ENCODE assay signal across 8 cellular contexts in the genomic region with DNA sequence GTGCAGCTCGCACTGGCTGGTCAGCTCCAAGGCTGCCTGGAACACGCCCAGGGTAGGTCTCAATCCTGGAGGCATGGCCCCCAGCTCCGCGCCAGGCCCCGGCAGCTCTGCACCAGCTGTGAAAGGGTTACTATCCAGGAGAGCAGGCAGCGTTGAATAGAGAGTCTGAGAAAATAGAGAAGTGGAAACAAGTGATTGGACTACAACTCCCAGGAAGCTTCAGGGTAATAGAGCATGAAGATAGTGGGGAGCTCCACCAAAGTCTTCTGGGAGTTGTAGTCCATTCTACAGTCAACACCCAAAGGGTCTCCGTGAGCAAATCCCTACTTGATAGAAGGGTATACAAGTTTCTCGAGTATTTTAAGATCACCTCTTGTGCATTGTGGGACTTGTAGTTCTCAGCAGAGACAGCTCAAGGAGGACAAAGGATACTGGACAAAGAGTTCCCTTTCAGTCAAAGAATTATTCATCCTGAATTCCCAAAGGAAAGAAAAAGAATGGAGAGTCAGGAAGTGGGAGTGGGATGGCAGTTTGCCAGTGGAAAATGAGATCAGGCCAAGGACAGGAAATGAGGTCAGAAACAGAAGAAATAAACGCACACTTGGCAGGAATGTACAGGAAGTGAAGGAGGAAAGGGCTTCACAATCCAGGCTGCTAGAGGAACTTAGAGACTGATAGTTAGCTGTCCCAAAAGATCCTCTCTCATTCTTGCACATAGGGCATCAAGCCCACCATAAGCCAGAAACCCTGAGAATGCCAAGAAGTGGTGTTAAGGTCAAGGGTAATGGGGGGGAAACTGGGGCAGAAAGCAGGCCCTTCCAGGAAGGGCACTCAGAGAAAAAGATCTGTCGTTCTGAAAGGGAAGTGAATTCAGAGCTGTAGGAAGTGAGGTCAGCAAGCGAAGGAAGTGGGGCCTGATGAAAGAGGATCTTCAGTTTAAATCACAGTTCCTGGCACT. TPM values are rescaled to one million over a fixed set of nuclear protein-coding genes. Genes with fewer than 3 reads are reported as not detected.
DNase-seq lines count a peak whose midpoint lies in the region; ATAC-seq and TF ChIP-seq lines count a peak whose summit lies in the region.

No MANE protein-coding gene starts in this region.

- H3K56ac ChIP-seq in IMR-90 (ENCODE audit: extremely low read depth, insufficient read depth, low read length), result peak overlapping the region; percentile 1

- H3K36me3 ChIP-seq in IMR-90 (ENCODE audit: control insufficient read depth, insufficient read depth, low read length), result no peaks in the 10 kb centered on the region
- peaks cover 0 to 6% (median 2%) of the 10 kb centered on the region in 4 donors for H3K36me3 ChIP-seq in stomach

- H3K79me1 ChIP-seq in IMR-90 (ENCODE audit: low read depth in 1 of 2, low read length in 2 of 2), result no peaks in the 10 kb centered on the region

- peak overlapping the region; percentile 82; the same call in 2 of the 3 replicates for H2BK15ac ChIP-seq in IMR-90 (ENCODE audit: low read depth, low read length)

- no peak overlapping the region; the same call in 1 of the 2 replicates for H3K4me2 ChIP-seq in IMR-90 (ENCODE audit: low read depth, low read length)

- H3K4ac ChIP-seq in IMR-90 (ENCODE audit: low read depth, low read length), result peak overlapping the region; percentile 98

- TF ChIP-seq EP300 in stomach (IDR thresholded peaks at IDR 0.05), result no peak

- H3K9me3 ChIP-seq in IMR-90 (ENCODE audit: control insufficient read depth, insufficient read depth, low read length) (no peaks in the 10 kb centered on the region), stomach (no peaks in the 10 kb centered on the region)

- TF ChIP-seq POLR2A in IMR-90 (IDR thresholded peaks at IDR 0.05; ENCODE audit: low read depth, low read length) (no peak), stomach (IDR thresholded peaks at IDR 0.05) (no peak)

- WGBS in IMR-90 (ENCODE audit: extremely low coverage in 2 of 2, insufficient read length in 1 of 2), 2 experiments, result 17% methylated on average over 2 of the region's 11 CpGs; no CpG with 5 or more reads in 1 of the 2 experiments
- 44 to 55% (median 53%) methylated on average over 11 of the region's 11 CpGs for WGBS in stomach, 5 donors

- H2BK5ac ChIP-seq in IMR-90 (ENCODE audit: low read depth, low read length, poor library complexity, severe bottlenecking), result peak overlapping the region; percentile 95

- H3K4me3 ChIP-seq in IMR-90 (ENCODE audit: insufficient read depth, low read depth, low read length) (no peak overlapping the region), stomach (no peak overlapping the region)

- H2AK5ac ChIP-seq in IMR-90 (ENCODE audit: low read depth, low read length), result peak overlapping the region; percentile 95

- peak overlapping the region; percentile 93 for H2AFZ ChIP-seq in IMR-90 (replicated peaks; ENCODE audit: low read length, poor library complexity)

- H3K27ac ChIP-seq in IMR-90 (ENCODE audit: insufficient read depth, low read length) (peak overlapping the region; percentile 44), layer of hippocampus (ENCODE audit: low read depth, low read length) (peak overlapping the region; percentile 49), stomach (peak overlapping the region; percentile 2 to 70 (median 66))

- intact Hi-C loops in IMR-90 (cut with micrococcal nuclease) (no loop called here), stomach (cut with DNase I; ENCODE audit: low total_unique reads) (no loop called here)

- peak overlapping the region; percentile 89 for H4K91ac ChIP-seq in IMR-90 (ENCODE audit: insufficient read depth, low read depth, low read length)

- POLR2A ChIA-PET in IMR-90 (lab: Charles Lee; ENCODE audit: unreplicated experiment), result interaction anchor here (0.6 kb wide), 2 partner anchors 9 to 279 kb away, joined by 3 to 4 read pairs; no protein-coding TSS in a partner anchor

- peak; percentile 90 for DNase-seq in Caki2 (ENCODE audit: low read depth)
- DNase-seq in IMR-90, result peak; percentile 93
- DNase-seq in RPMI8226, result peak; percentile 67
- peak; percentile 64 for DNase-seq in central memory CD4-positive, alpha-beta T cell
- DNase-seq in stomach, result no peak
- DNase-seq in NCI-H524 treated with DMSO at 0.1 percent for 48 hours (lab: John Stamatoyannopoulos, UW), result no peak

- peak overlapping the region; percentile 97 for H3K14ac ChIP-seq in IMR-90 (replicated peaks; ENCODE audit: low read depth, low read length)

- dilution Hi-C loops in IMR-90 (cut with HindIII; ENCODE audit: low sequenced_read_pairs, unreplicated experiment), result no loop called here

- peak overlapping the region; percentile 86 for H2AK9ac ChIP-seq in IMR-90 (replicated peaks; ENCODE audit: low read depth, low read length, poor library complexity)

- peak overlapping the region; percentile 75 for H2BK20ac ChIP-seq in IMR-90 (ENCODE audit: low read depth, low read length)

- H3K18ac ChIP-seq in IMR-90 (ENCODE audit: low read depth, low read length), result peak overlapping the region; percentile 80; the same call in 1 of the 2 replicates

- H3K23ac ChIP-seq in IMR-90 (ENCODE audit: low read depth, low read length), result peak overlapping the region; percentile 90; the same call in 1 of the 2 replicates

- H3K4me1 ChIP-seq in IMR-90 (ENCODE audit: control insufficient read depth, insufficient read depth, low read length) (peaks cover 4% of the 10 kb centered on the region; the same call in 1 of the 2 replicates), stomach (peaks cover 9 to 33% (median 16%) of the 10 kb centered on the region in 4 donors)

- H4K8ac ChIP-seq in IMR-90 (ENCODE audit: low read depth in 2 of 2, low read length in 2 of 2), result peak overlapping the region; percentile 91 to 100

- no TSS peak for BruUV-seq in IMR-90 (replicated peaks; lab: Mats Ljungman, UMichigan)

- H3K9ac ChIP-seq in IMR-90 (ENCODE audit: low read depth, low read length), result peak overlapping the region; percentile 7; the same call in 1 of the 2 replicates

- H3K27me3 ChIP-seq in IMR-90 (ENCODE audit: control insufficient read depth, insufficient read depth, low read length) (no peaks in the 10 kb centered on the region; the same call in 1 of the 2 replicates), layer of hippocampus (ENCODE audit: control insufficient read depth, insufficient read depth, low read length) (no peaks in the 10 kb centered on the region), stomach (peaks cover 0 to under 1% (median 0%) of the 10 kb centered on the region in 3 donors)

- CTCF ChIA-PET in IMR-90 (lab: Yijun Ruan, JAX), result no interaction called here

- H3K9me1 ChIP-seq in IMR-90 (ENCODE audit: insufficient read depth, low read length), result peaks cover 5% of the 10 kb centered on the region

- no peaks in the 10 kb centered on the region for H4K20me1 ChIP-seq in IMR-90 (ENCODE audit: insufficient read depth, low read length)

- TF ChIP-seq CTCF in IMR-90 (conservative IDR thresholded peaks at IDR 0.05; ENCODE audit: low read depth, low read length) (no peak), stomach (IDR thresholded peaks at IDR 0.05) (no peak)

- ATAC-seq in IMR-90 (ENCODE audit: low read depth), result peak; percentile 28
- ATAC-seq in HG03045 (IDR thresholded peaks at IDR 0.05; ENCODE audit: unreplicated experiment), result no peak

- no peak for TF ChIP-seq RAD21 in IMR-90 (IDR thresholded peaks at IDR 0.05; ENCODE audit: low read length)

- in situ Hi-C loops in Caki2 (cut with HindIII; ENCODE audit: low pct_unique_long_range_greater_than_20kb, low sequenced_read_pairs) (no loop called here), IMR-90 (cut with MboI; ENCODE audit: low sequenced_read_pairs) (no loop called here)

- H2BK120ac ChIP-seq in IMR-90 (ENCODE audit: low read depth, low read length), result peak overlapping the region; percentile 82

- H4K5ac ChIP-seq in IMR-90 (ENCODE audit: low read depth, low read length), result peak overlapping the region; percentile 96

RNA-seq across cellular contexts. Expression of a gene that starts 5.5 kb away (rescaled TPM):
- 0.34 TPM in 1 of 2 replicates, not detected in the other for total RNA-seq in Caki2 (2014; rRNA removed; shearing (Covaris generic); ENCODE audit: low replicate concordance)
- total RNA-seq in IMR-90 (2012; rRNA removed) (0.18 and 0.28 TPM in 2 replicates), stomach (1 to 10 TPM in 1 of 5 donors, under 1 TPM in 1, not detected in 3; 0.55 to 3.6 TPM)
- polyA plus RNA-seq in IMR-90 (2012; rRNA removed) (1.9 and 2.7 TPM in 2 replicates), stomach (1 to 10 TPM in 2 of 3 donors, under 1 TPM in 1; 0.46 to 1.5 (median 1.5) TPM)
- 2.2 and 3.7 TPM in 2 replicates for polyA plus RNA-seq in IMR-90 (2012; cell fraction: cytosol; rRNA removed)
- polyA plus RNA-seq in IMR-90 (2012; cell fraction: nucleus; rRNA removed; ENCODE audit: low replicate concordance), result 2.3 and 4.1 TPM in 2 replicates

RNA-seq across cellular contexts. Expression of a gene that starts 15.3 kb away (rescaled TPM):
- total RNA-seq in Caki2 (2014; rRNA removed; shearing (Covaris generic); ENCODE audit: low replicate concordance), result not detected in 2 replicates
- total RNA-seq in IMR-90 (2012; rRNA removed), result under 0.01 and 0.18 TPM in 2 replicates
- polyA plus RNA-seq in IMR-90 (2012; rRNA removed), result 0.51 and 0.67 TPM in 2 replicates
- 0.63 and 1.0 TPM in 2 replicates for polyA plus RNA-seq in IMR-90 (2012; cell fraction: cytosol; rRNA removed)
- 0.36 and 0.79 TPM in 2 replicates for polyA plus RNA-seq in IMR-90 (2012; cell fraction: nucleus; rRNA removed; ENCODE audit: low replicate concordance)
- total RNA-seq in stomach, result 10 to 100 TPM in 1 of 5 donors, 1 to 10 TPM in 4; 4.7 to 26.8 (median 8.8) TPM
- polyA plus RNA-seq in stomach, result 10 to 100 TPM; 11.1 to 44.9 (median 29.3) TPM

RNA-seq across cellular contexts. Expression of a gene that starts 21.6 kb away (rescaled TPM):
- total RNA-seq in Caki2 (2014; rRNA removed; shearing (Covaris generic); ENCODE audit: low replicate concordance), result 2.4 TPM in 1 of 2 replicates, not detected in the other
- total RNA-seq in IMR-90 (2012; rRNA removed) (not detected in 2 replicates), stomach (10 to 100 TPM in 2 of 5 donors, under 1 TPM in 1, not detected in 2; 0.73 to 14.3 (median 10.7) TPM)
- polyA plus RNA-seq in IMR-90 (2012; rRNA removed) (not detected in 2 replicates), stomach (1 to 10 TPM in 1 of 3 donors, under 1 TPM in 1, not detected in 1; 0.62 to 4.0 TPM)
- not detected in 2 replicates for polyA plus RNA-seq in IMR-90 (2012; cell fraction: cytosol; rRNA removed)
- polyA plus RNA-seq in IMR-90 (2012; cell fraction: nucleus; rRNA removed; ENCODE audit: low replicate concordance), result 0.05 and 0.07 TPM in 2 replicates

RNA-seq across cellular contexts. Expression of a gene that starts 27.4 kb away (rescaled TPM):
- total RNA-seq in Caki2 (2014; rRNA removed; shearing (Covaris generic); ENCODE audit: low replicate concordance), result 2.9 and 3.1 TPM in 2 replicates
- under 0.01 and 0.18 TPM in 2 replicates for total RNA-seq in IMR-90 (2012; rRNA removed)
- 0.03 and 0.09 TPM in 2 replicates for polyA plus RNA-seq in IMR-90 (2012; rRNA removed)
- polyA plus RNA-seq in IMR-90 (2012; cell fraction: cytosol; rRNA removed), result 0.01 and 0.12 TPM in 2 replicates
- 0.02 and 0.04 TPM in 2 replicates for polyA plus RNA-seq in IMR-90 (2012; cell fraction: nucleus; rRNA removed; ENCODE audit: low replicate concordance)
- 10 to 100 TPM in 2 of 5 donors, 1 to 10 TPM in 2, not detected in 1; 7.0 to 54.5 (median 11.1) TPM for total RNA-seq in stomach
- polyA plus RNA-seq in stomach, result 1 to 10 TPM; 7.2 to 7.5 (median 7.2) TPM

RNA-seq across cellular contexts. Expression of a gene that starts 29.3 kb away (rescaled TPM):
- not detected in 2 replicates for total RNA-seq in Caki2 (2014; rRNA removed; shearing (Covaris generic); ENCODE audit: low replicate concordance)
- total RNA-seq in IMR-90 (2012; rRNA removed), result not detected in 2 replicates
- polyA plus RNA-seq in IMR-90 (2012; rRNA removed), result not detected in 2 replicates
- not detected in 2 replicates for polyA plus RNA-seq in IMR-90 (2012; cell fraction: cytosol; rRNA removed)
- polyA plus RNA-seq in IMR-90 (2012; cell fraction: nucleus; rRNA removed; ENCODE audit: low replicate concordance), result not detected in 2 replicates
- total RNA-seq in stomach, result 10 to 100 TPM; 23.2 to 42.0 (median 33.2) TPM
- 10 to 100 TPM; 22.7 to 76.8 (median 25.8) TPM for polyA plus RNA-seq in stomach

Comparison
In these comparisons a context has a peak if more than half of its experiments do, and no peak if none do; other contexts are left out.
1. DNase-seq: peak in Caki2 (single experiment), IMR-90 (single experiment), RPMI8226 (single experiment) and central memory CD4-positive, alpha-beta T cell (single experiment); none in stomach (single experiment) and NCI-H524 treated with DMSO at 0.1 percent for 48 hours (single experiment).
2. Peak in every context shown above with its lines, with median percentiles within 50 percentile points of each other: H3K27ac ChIP-seq.